ENCODE assay signal across 1 cellular context in genomic region chr16:29907973-29908372, GRCh38.
TF ChIP-seq lines count a peak whose summit lies in the region.

No MANE protein-coding gene starts in this region.

TF ChIP-seq in SK-N-SH treated with all-trans-retinoic acid at 6 μM for 48 hours, 23 proteins besides CTCF, POLR2A, EP300 and RAD21:
- TF ChIP-seq PATZ1 (CRISPR knock-in tag; IDR thresholded peaks at IDR 0.05; ENCODE audit: borderline replicate concordance) (no peak), GLIS3 (CRISPR knock-in tag; IDR thresholded peaks at IDR 0.05) (no peak), ESRRG (CRISPR knock-in tag; IDR thresholded peaks at IDR 0.05) (no peak), ZFP3 (CRISPR knock-in tag; IDR thresholded peaks at IDR 0.05) (no peak), BACH2 (CRISPR knock-in tag; IDR thresholded peaks at IDR 0.05; ENCODE audit: borderline replicate concordance) (no peak), TSHZ2 (CRISPR knock-in tag; IDR thresholded peaks at IDR 0.05) (no peak), TOX (CRISPR knock-in tag; IDR thresholded peaks at IDR 0.05; ENCODE audit: borderline replicate concordance) (no peak), TCF4 (CRISPR knock-in tag; IDR thresholded peaks at IDR 0.05; ENCODE audit: borderline replicate concordance) (no peak), PPARA (CRISPR knock-in tag; IDR thresholded peaks at IDR 0.05; ENCODE audit: borderline replicate concordance) (no peak), ZNF70 (CRISPR knock-in tag; IDR thresholded peaks at IDR 0.05) (no peak), CSRNP3 (CRISPR knock-in tag; IDR thresholded peaks at IDR 0.05) (no peak), CREB5 (CRISPR knock-in tag; IDR thresholded peaks at IDR 0.05; ENCODE audit: low read depth) (no peak), CSDC2 (CRISPR knock-in tag; IDR thresholded peaks at IDR 0.05) (no peak), ZNF565 (CRISPR knock-in tag; conservative IDR thresholded peaks at IDR 0.05; ENCODE audit: low read depth) (no peak)
